Comparison of ENCODE assay signal across 19 cellular contexts in the genomic region with DNA sequence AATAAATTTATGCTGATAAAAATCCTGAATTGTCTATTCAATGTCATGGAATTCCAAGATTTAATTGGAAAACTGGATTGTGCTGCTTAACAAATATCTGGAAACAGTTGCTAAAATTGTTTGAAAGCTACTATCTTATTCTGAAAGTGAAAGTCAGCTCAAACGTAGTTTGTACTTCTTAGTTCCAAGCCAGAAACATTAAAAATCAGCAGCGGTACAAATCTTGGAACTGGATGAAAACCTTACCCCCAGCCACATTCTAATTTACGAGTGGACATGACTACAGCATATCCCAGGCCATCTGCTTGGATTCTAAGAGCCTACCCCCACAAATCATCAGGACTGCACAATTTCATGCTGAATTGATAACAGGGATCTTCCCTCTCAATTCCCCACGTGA.
A peak's percentile ranks its signal among the peaks of the same experiment; 100 is the strongest.
DNase-seq lines count a peak whose midpoint lies in the region; ATAC-seq and TF ChIP-seq lines count a peak whose summit lies in the region.
"Had no signal": no experiment of that assay in that cellular context is flagged by ENCODE, and none has a peak within 500 bp of the region (broad histone marks: within the 10 kb centered on the region; RNA-seq: fewer than 3 reads in every experiment).

No MANE protein-coding gene starts in this region.

- no peak overlapping the region for H2BK5ac ChIP-seq in mesenchymal stem cell (ENCODE audit: low read depth, low read length, poor library complexity, severe bottlenecking)

- no peak overlapping the region for H4K91ac ChIP-seq in mesenchymal stem cell (ENCODE audit: low read length)

- H3K4me1 Mint-ChIP-seq in MCF 10A (ENCODE audit: insufficient read depth, unreplicated experiment) = no peaks in the 10 kb centered on the region
- peaks cover 2% of the 10 kb centered on the region for H3K4me1 Mint-ChIP-seq in activated T-cell treated with anti-CD3 and anti-CD28 coated beads, Interleukin-2, amount 50 U/mL, for 4 hours (ENCODE audit: low read depth)
- H3K4me1 Mint-ChIP-seq: brain had no signal

- H3K79me1 ChIP-seq in mesenchymal stem cell (replicated peaks; ENCODE audit: low read length, poor library complexity, severe bottlenecking) = no peaks in the 10 kb centered on the region

- no peak overlapping the region for H2AK5ac ChIP-seq in mesenchymal stem cell (ENCODE audit: low read length, severe bottlenecking)

- peaks cover 21% of the 10 kb centered on the region for H3K9me3 Mint-ChIP-seq in MCF 10A (ENCODE audit: unreplicated experiment)
- no peaks in the 10 kb centered on the region for H3K9me3 Mint-ChIP-seq in activated T-cell treated with anti-CD3 and anti-CD28 coated beads, Interleukin-2, amount 50 U/mL, for 4 hours

- 80% methylated on average over 4 of the region's 4 CpGs for WGBS in mesenchymal stem cell

- CTCF ChIA-PET in MCF 10A (lab: Yijun Ruan, JAX) = no interaction called here

- H3K36me3 ChIP-seq in breast epithelium (no peaks in the 10 kb centered on the region), duodenal mucosa (ENCODE audit: control insufficient read depth in 1 of 2, insufficient read depth in 2 of 2, low read length in 2 of 2) (no peaks in the 10 kb centered on the region), mesenchymal stem cell (ENCODE audit: control insufficient read depth in 1 of 2, insufficient read depth in 2 of 2, low read depth in 1 of 2, low read length in 2 of 2) (no peaks in the 10 kb centered on the region), thoracic aorta (no peaks in the 10 kb centered on the region)
- H3K36me3 ChIP-seq: transverse colon had no signal

- no peaks in the 10 kb centered on the region for H3K27me3 Mint-ChIP-seq in MCF 10A (ENCODE audit: insufficient read depth, unreplicated experiment)
- H3K27me3 Mint-ChIP-seq in activated T-cell treated with anti-CD3 and anti-CD28 coated beads, Interleukin-2, amount 50 U/mL, for 4 hours (ENCODE audit: low read depth) = no peaks in the 10 kb centered on the region
- H3K27me3 Mint-ChIP-seq: brain; CD4-positive, alpha-beta memory T cell had no signal

- H2BK12ac ChIP-seq in mesenchymal stem cell (ENCODE audit: low read length in 2 of 2) = no peak overlapping the region

- ATAC-seq in thoracic aorta (ENCODE audit: insufficient number of reproducible peaks, low FRiP score, low read depth) (no peak), GM19467 (IDR thresholded peaks at IDR 0.05; ENCODE audit: unreplicated experiment) (no peak)
- no peak for ATAC-seq in activated T-cell treated with anti-CD3 and anti-CD28 coated beads, Interleukin-2, amount 50 U/mL, for 4 hours
- ATAC-seq: left colon, natural killer cell had no signal

- peak overlapping the region; percentile 22 to 48 (median 29) for H3K4me3 ChIP-seq in breast epithelium
- peak overlapping the region; percentile 42 to 50 for H3K4me3 ChIP-seq in duodenal mucosa (ENCODE audit: low read depth in 1 of 2, low read length in 2 of 2)
- peak overlapping the region in 1 of 2 experiments; percentile 72 for H3K4me3 ChIP-seq in mesenchymal stem cell (ENCODE audit: insufficient read depth in 1 of 2, low read depth in 1 of 2, low read length in 2 of 2)
- peak overlapping the region; percentile 7 for H3K4me3 ChIP-seq in thoracic aorta

- no peak overlapping the region for H3K4me3 Mint-ChIP-seq in MCF 10A (ENCODE audit: unreplicated experiment)
- no peak overlapping the region for H3K4me3 Mint-ChIP-seq in activated T-cell treated with anti-CD3 and anti-CD28 coated beads, Interleukin-2, amount 50 U/mL, for 4 hours
- H3K4me3 Mint-ChIP-seq: CD4-positive, alpha-beta memory T cell; natural killer cell had no signal

- H3K27ac ChIP-seq in breast epithelium = no peak overlapping the region
- H3K27ac ChIP-seq in duodenal mucosa (ENCODE audit: low read depth, low read length) = no peak overlapping the region
- H3K27ac ChIP-seq in mesenchymal stem cell (ENCODE audit: low read length, poor library complexity, severe bottlenecking) = no peak overlapping the region
- H3K27ac ChIP-seq in thoracic aorta = no peak overlapping the region
- H3K27ac ChIP-seq: transverse colon had no signal

- no peak overlapping the region for H3K4me2 ChIP-seq in mesenchymal stem cell (ENCODE audit: low read length, poor library complexity, severe bottlenecking)

- H3K4ac ChIP-seq in mesenchymal stem cell (ENCODE audit: low read depth in 1 of 2, low read length in 2 of 2) = no peak overlapping the region

- no peak for TF ChIP-seq CTCF in breast epithelium (IDR thresholded peaks at IDR 0.05)
- no peak for TF ChIP-seq CTCF in MCF 10A (IDR thresholded peaks at IDR 0.05; ENCODE audit: unreplicated experiment)
- no peak for TF ChIP-seq CTCF in thoracic aorta (IDR thresholded peaks at IDR 0.05)

- TF ChIP-seq POLR2A in breast epithelium (IDR thresholded peaks at IDR 0.05) = no peak

- H3K27ac Mint-ChIP-seq in MCF 10A (ENCODE audit: low read depth, unreplicated experiment) = no peak overlapping the region
- H3K27ac Mint-ChIP-seq: natural killer cell had no signal

- intact Hi-C loops in breast epithelium (cut with DNase I; ENCODE audit: low total_unique reads) (no loop called here), MCF 10A (cut with micrococcal nuclease) (no loop called here)

- DNase-seq in breast epithelium (ENCODE audit: low spot score in 2 of 2) = no peak
- no peak for DNase-seq in MCF 10A (ENCODE audit: unreplicated experiment)
- no peak for DNase-seq in mesenchymal stem cell
- no peak for DNase-seq in thoracic aorta (ENCODE audit: low spot score)
- DNase-seq in activated gamma-delta T cell treated with Interleukin-2 at 50 U/mL for 16 hours = no peak
- no peak for DNase-seq in activated T-cell treated with anti-CD3 and anti-CD28 coated beads, Interleukin-2, amount 50 U/mL, for 4 hours
- DNase-seq: 8988T; activated naive CD4-positive, alpha-beta T cell treated with Interleukin-2 at 50 U/mL for 16 hours; CD4-positive, alpha-beta memory T cell; DMS79 treated with DMSO at 0.1 percent for 48 hours; left colon; natural killer cell; NCI-H187; NCI-H446 treated with DMSO at 0.1 percent for 48 hours; SHP77 treated with DMSO at 0.1 percent for 48 hours; transverse colon had no signal

- H3K4me1 ChIP-seq in breast epithelium (no peaks in the 10 kb centered on the region), duodenal mucosa (ENCODE audit: control insufficient read depth in 1 of 2, insufficient read depth in 2 of 2, low read length in 2 of 2) (no peaks in the 10 kb centered on the region), mesenchymal stem cell (ENCODE audit: control insufficient read depth, insufficient read depth, low read depth, low read length) (no peaks in the 10 kb centered on the region), thoracic aorta (ENCODE audit: control insufficient read depth in 1 of 2, low read depth in 2 of 2) (no peaks in the 10 kb centered on the region)
- H3K4me1 ChIP-seq: transverse colon had no signal

- H3K9ac ChIP-seq in duodenal mucosa (ENCODE audit: low read depth in 1 of 2, low read length in 2 of 2) = peak overlapping the region in 1 of 2 donors; percentile 35
- H3K9ac ChIP-seq in mesenchymal stem cell (ENCODE audit: low read length) = peak overlapping the region; percentile 74

- POLR2A ChIA-PET in MCF 10A (lab: Yijun Ruan, JAX) = no interaction called here

- no peak overlapping the region for H2BK15ac ChIP-seq in mesenchymal stem cell (ENCODE audit: low read depth, poor library complexity, severe bottlenecking)

- H3K9me3 ChIP-seq in breast epithelium (no peaks in the 10 kb centered on the region), duodenal mucosa (ENCODE audit: control insufficient read depth in 1 of 2, low read length in 2 of 2) (no peaks in the 10 kb centered on the region), mesenchymal stem cell (ENCODE audit: control insufficient read depth, low read length) (no peaks in the 10 kb centered on the region), thoracic aorta (no peaks in the 10 kb centered on the region)
- H3K9me3 ChIP-seq: transverse colon had no signal

- no TSS peak for BruUV-seq in MCF 10A (replicated peaks; lab: Mats Ljungman, UMichigan)

- H4K8ac ChIP-seq in mesenchymal stem cell (ENCODE audit: low read length) = no peak overlapping the region

- H2AFZ ChIP-seq in mesenchymal stem cell (ENCODE audit: low read depth, low read length) = no peak overlapping the region

- H2BK120ac ChIP-seq in mesenchymal stem cell (ENCODE audit: low read depth, low read length) = no peak overlapping the region

- no peaks in the 10 kb centered on the region for H3K36me3 Mint-ChIP-seq in MCF 10A (ENCODE audit: insufficient read depth, unreplicated experiment)
- no peaks in the 10 kb centered on the region for H3K36me3 Mint-ChIP-seq in activated T-cell treated with anti-CD3 and anti-CD28 coated beads, Interleukin-2, amount 50 U/mL, for 4 hours (ENCODE audit: insufficient read depth)
- H3K36me3 Mint-ChIP-seq: brain; CD4-positive, alpha-beta memory T cell; natural killer cell had no signal

- no peak overlapping the region for H3K14ac ChIP-seq in mesenchymal stem cell (ENCODE audit: low read length in 2 of 2)

- H3K27me3 ChIP-seq in breast epithelium (no peaks in the 10 kb centered on the region), duodenal mucosa (ENCODE audit: control insufficient read depth in 1 of 2, insufficient read depth in 2 of 2, low read length in 2 of 2) (no peaks in the 10 kb centered on the region), mesenchymal stem cell (ENCODE audit: control insufficient read depth in 1 of 2, insufficient read depth in 1 of 2, low read length in 2 of 2) (no peaks in the 10 kb centered on the region), thoracic aorta (replicated peaks; ENCODE audit: insufficient read depth) (no peaks in the 10 kb centered on the region)
- H3K27me3 ChIP-seq: transverse colon had no signal

- H3K23ac ChIP-seq in mesenchymal stem cell (ENCODE audit: low read length in 2 of 2) = no peak overlapping the region

- H3K18ac ChIP-seq in mesenchymal stem cell (ENCODE audit: low read depth in 1 of 2, low read length in 2 of 2) = no peak overlapping the region
